In the genomic region with DNA sequence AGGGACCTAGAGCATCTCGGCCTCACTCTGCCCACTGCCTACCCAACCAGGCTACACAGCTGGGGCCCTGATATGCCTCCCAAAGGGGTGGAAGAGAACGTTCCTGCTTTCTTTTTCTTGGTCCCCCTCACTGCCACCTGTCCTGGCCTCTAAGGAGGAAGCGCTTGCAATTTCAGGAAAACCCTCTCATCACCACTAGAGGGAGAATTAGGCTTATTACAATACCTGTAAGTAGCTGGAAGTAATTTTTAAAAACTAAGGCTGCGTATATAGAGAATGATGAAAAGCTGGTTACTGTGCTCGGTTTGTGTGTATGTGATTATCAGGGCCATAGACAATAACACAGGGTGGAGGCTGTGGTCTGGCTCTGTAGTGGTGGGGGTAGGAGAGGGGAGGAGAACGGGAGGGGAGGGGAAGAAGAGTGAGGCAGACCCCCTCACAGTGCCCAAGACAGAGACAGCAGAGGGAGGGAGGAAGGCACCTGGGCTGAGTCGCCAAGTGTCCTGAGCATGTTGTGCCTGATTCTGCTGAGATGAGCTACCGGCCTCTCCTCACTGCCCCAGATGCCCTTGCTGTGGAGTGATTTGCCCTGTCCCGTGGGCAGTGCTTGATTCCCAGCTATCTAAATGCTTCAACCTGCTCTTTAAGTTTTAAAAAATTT, we compare ENCODE assay signal across 10 cellular contexts. TPM values are rescaled to one million over a fixed set of nuclear protein-coding genes. Genes with fewer than 3 reads are reported as not detected.
DNase-seq lines count a peak whose midpoint lies in the region; ATAC-seq and TF ChIP-seq lines count a peak whose summit lies in the region.
"Had no signal": no experiment of that assay in that cellular context is flagged by ENCODE, and none has a peak within 500 bp of the region (broad histone marks: within the 10 kb centered on the region; RNA-seq: fewer than 3 reads in every experiment).

No MANE protein-coding gene starts in this region.

- H3K27ac Mint-ChIP-seq in mesothelial cell of epicardium: no peak overlapping the region
- H3K27ac Mint-ChIP-seq: T-helper 1 cell treated with Interleukin-12 subunit alpha and Interleukin-12 subunit beta and Interleukin-4 antibody, amounts not matched to agents 30 μg/mL and 1 μg/mL, for 36 hours had no signal

- intact Hi-C loops in colonic mucosa (cut with DNase I) (no loop called here), left lung (cut with DNase I) (no loop called here)

- H3K9ac ChIP-seq in MM.1S (ENCODE audit: low read length) (no peak overlapping the region), colonic mucosa (ENCODE audit: low read depth in 2 of 2, low read length in 2 of 2) (no peak overlapping the region)

- DNase-seq in DMS114 treated with DMSO at 0.1 percent for 48 hours (lab: John Stamatoyannopoulos, UW; ENCODE audit: unreplicated experiment): peak; percentile 37
- DNase-seq in MM.1S: peak; percentile 37
- DNase-seq in SW480 (ENCODE audit: low spot score): peak; percentile 27
- no peak for DNase-seq in mesothelial cell of epicardium (ENCODE audit: low spot score in 2 of 2, unreplicated experiment in 2 of 2)
- DNase-seq in activated T-cell treated with anti-CD3 and anti-CD28 coated beads, Interleukin-2, amount 50 U/mL, for 1 hour: no peak
- no peak for DNase-seq in UCSD-AML1 (lab: John Stamatoyannopoulos, UW; ENCODE audit: unreplicated experiment)
- no peak for DNase-seq in colonic mucosa
- DNase-seq in left lung: no peak

- no peak for ATAC-seq in left lung

- H3K9me3 Mint-ChIP-seq in mesothelial cell of epicardium: no peaks in the 10 kb centered on the region
- H3K9me3 Mint-ChIP-seq: T-helper 1 cell treated with Interleukin-12 subunit alpha and Interleukin-12 subunit beta and Interleukin-4 antibody, amounts not matched to agents 30 μg/mL and 1 μg/mL, for 36 hours had no signal

- TF ChIP-seq CTCF in MM.1S (IDR thresholded peaks at IDR 0.05; ENCODE audit: low read length) (peak; percentile 35), mesothelial cell of epicardium (IDR thresholded peaks at IDR 0.05; ENCODE audit: unreplicated experiment) (peak; percentile 70), colonic mucosa (IDR thresholded peaks at IDR 0.05) (no peak), left lung (IDR thresholded peaks at IDR 0.05) (no peak)

- no peaks in the 10 kb centered on the region for H4K20me1 ChIP-seq in MM.1S (ENCODE audit: insufficient read depth, low read length)

- H3K79me2 ChIP-seq in MM.1S (ENCODE audit: low read length): no peaks in the 10 kb centered on the region

- H3K27me3 Mint-ChIP-seq in mesothelial cell of epicardium (ENCODE audit: low read depth): peaks cover 81% of the 10 kb centered on the region
- H3K27me3 Mint-ChIP-seq: central memory CD8-positive, alpha-beta T cell had no signal

- no peak overlapping the region for H3K4me2 ChIP-seq in MM.1S (ENCODE audit: low read depth, low read length)

- H3K4me3 ChIP-seq in MM.1S (ENCODE audit: low read length) (no peak overlapping the region), colonic mucosa (no peak overlapping the region), left lung (no peak overlapping the region)

- peaks cover 4% of the 10 kb centered on the region for H3K4me1 Mint-ChIP-seq in mesothelial cell of epicardium
- H3K4me1 Mint-ChIP-seq: central memory CD8-positive, alpha-beta T cell had no signal

- H3K27me3 ChIP-seq in MM.1S (replicated peaks; ENCODE audit: insufficient read depth, low read length) (no peaks in the 10 kb centered on the region), colonic mucosa (no peaks in the 10 kb centered on the region), left lung (peaks cover 6 to 36% of the 10 kb centered on the region in 2 donors)

- H3K9me2 ChIP-seq in MM.1S (replicated peaks; ENCODE audit: insufficient read depth, low read length): no peaks in the 10 kb centered on the region

- no peaks in the 10 kb centered on the region for H3F3A ChIP-seq in MM.1S (ENCODE audit: insufficient read depth, low read length)

- no peaks in the 10 kb centered on the region for H3K36me3 ChIP-seq in MM.1S (replicated peaks; ENCODE audit: insufficient read depth, low read length)
- no peaks in the 10 kb centered on the region for H3K36me3 ChIP-seq in colonic mucosa
- H3K36me3 ChIP-seq in left lung: no peaks in the 10 kb centered on the region

- H3K4me1 ChIP-seq in MM.1S (ENCODE audit: low read length) (no peaks in the 10 kb centered on the region), colonic mucosa (no peaks in the 10 kb centered on the region), left lung (no peaks in the 10 kb centered on the region)

- no peak overlapping the region for H3K27ac ChIP-seq in MM.1S (ENCODE audit: low read length)
- no peak overlapping the region for H3K27ac ChIP-seq in colonic mucosa
- no peak overlapping the region for H3K27ac ChIP-seq in left lung

- H2AFZ ChIP-seq in MM.1S (ENCODE audit: low read length): no peak overlapping the region

- no peak overlapping the region for H3K4me3 Mint-ChIP-seq in mesothelial cell of epicardium
- H3K4me3 Mint-ChIP-seq: central memory CD8-positive, alpha-beta T cell; T-helper 1 cell treated with Interleukin-12 subunit alpha and Interleukin-12 subunit beta and Interleukin-4 antibody, amounts not matched to agents 30 μg/mL and 1 μg/mL, for 36 hours had no signal

- H3K36me3 Mint-ChIP-seq in mesothelial cell of epicardium: no peaks in the 10 kb centered on the region

- H3K9me3 ChIP-seq in MM.1S (replicated peaks; ENCODE audit: insufficient read depth, low read length) (no peaks in the 10 kb centered on the region), colonic mucosa (no peaks in the 10 kb centered on the region), left lung (no peaks in the 10 kb centered on the region)

RNA-seq across cellular contexts. Expression of a gene that starts 3.3 kb away (rescaled TPM):
- 2.5 to 3.1 TPM (median 3.0 TPM) in 3 replicates for total RNA-seq in mesothelial cell of epicardium
- not detected for total RNA-seq in colonic mucosa
- total RNA-seq in left lung: under 1 TPM in 1 of 2 donors, not detected in 1; 0.23 TPM

Comparison
In these comparisons a context has a peak if more than half of its experiments do, and no peak if none do; other contexts are left out.
1. DNase-seq: peak in DMS114 treated with DMSO at 0.1 percent for 48 hours (single experiment), MM.1S (single experiment) and SW480 (single experiment); none in mesothelial cell of epicardium (0 of 2), activated T-cell treated with anti-CD3 and anti-CD28 coated beads, Interleukin-2, amount 50 U/mL, for 1 hour (single experiment), UCSD-AML1 (single experiment), colonic mucosa (single experiment) and left lung (0 of 2).
2. CTCF ChIP-seq: peak in MM.1S (single experiment) and mesothelial cell of epicardium (single experiment); none in colonic mucosa (single experiment) and left lung (0 of 2).